29 cellular contexts compared by ENCODE assay signal in genomic region chr4:85527815-85528214, GRCh38.
"Had no signal": no experiment of that assay in that cellular context is flagged by ENCODE, and none has a peak within 500 bp of the region (broad histone marks: within the 10 kb centered on the region; RNA-seq: fewer than 3 reads in every experiment).

No MANE protein-coding gene starts in this region.

- DNase-seq: activated CD4-positive, alpha-beta T cell treated with anti-CD3 and anti-CD28 coated beads for 36 hours; activated CD4-positive, alpha-beta T cell treated with anti-CD3 and anti-CD28 coated beads, Interleukin-2, amount 50 U/mL, for 1 hour; activated CD8-positive, alpha-beta memory T cell treated with anti-CD3 and anti-CD28 coated beads, Interleukin-2, amount 50 U/mL, for 4 hours; activated CD8-positive, alpha-beta T cell treated with anti-CD3 and anti-CD28 coated beads for 36 hours; activated naive CD4-positive, alpha-beta T cell treated with anti-CD3 and anti-CD28 coated beads, Interleukin-2, amount 50 U/mL, for 16 hours; activated naive CD8-positive, alpha-beta T cell treated with anti-CD3 and anti-CD28 coated beads, Interleukin-2, amount 10 ng/mL, durations not matched to agents 7 days and 5 days; activated T-cell treated with anti-CD3 and anti-CD28 coated beads, Interleukin-2, amount 50 U/mL, for 72 hours; aorta; caudate nucleus; colonic mucosa; MG63; MV-4-11; NCI-H1092 treated with DMSO at 0.1 percent for 48 hours; NCI-H1930; NCI-H2171; NCI-H446 treated with DMSO at 0.1 percent for 48 hours; NCI-H524 treated with DMSO at 0.1 percent for 48 hours; NCI-H774; NK-92 treated with Interleukin-12 subunit alpha and Interleukin-12 subunit beta, amount 100 ng/mL, for 24 hours; OCI-M1; Peyer's patch; Right ventricle myocardium superior; SJCRH30; SK-N-SH; T-helper 1 cell had no signal

- H3K9ac ChIP-seq: KMS-11, SK-N-SH had no signal

- H3K27me3 ChIP-seq: breast epithelium, colonic mucosa, MG63, Peyer's patch, SJCRH30 had no signal

- H3K9me3 ChIP-seq: breast epithelium, colonic mucosa, MG63, Peyer's patch, SJCRH30, SK-N-SH had no signal

- H3K9me2 ChIP-seq: SK-N-SH had no signal

- H3K4me2 ChIP-seq: KMS-11, SK-N-SH had no signal

- H3K27ac ChIP-seq: breast epithelium, colonic mucosa, KMS-11, Peyer's patch, RWPE1, SJCRH30, VCaP had no signal

- ATAC-seq: activated CD4-positive, alpha-beta T cell treated with anti-CD3 and anti-CD28 coated beads for 36 hours; activated CD8-positive, alpha-beta T cell treated with anti-CD3 and anti-CD28 coated beads for 36 hours; activated T-cell treated with anti-CD3 and anti-CD28 coated beads, Interleukin-2, amount 50 U/mL, for 72 hours had no signal

- H3K4me3 ChIP-seq: breast epithelium, colonic mucosa, MG63, Peyer's patch, SJCRH30 had no signal

- H3K36me3 ChIP-seq: breast epithelium, colonic mucosa, MG63, Peyer's patch, SJCRH30 had no signal
